In the genomic region with DNA sequence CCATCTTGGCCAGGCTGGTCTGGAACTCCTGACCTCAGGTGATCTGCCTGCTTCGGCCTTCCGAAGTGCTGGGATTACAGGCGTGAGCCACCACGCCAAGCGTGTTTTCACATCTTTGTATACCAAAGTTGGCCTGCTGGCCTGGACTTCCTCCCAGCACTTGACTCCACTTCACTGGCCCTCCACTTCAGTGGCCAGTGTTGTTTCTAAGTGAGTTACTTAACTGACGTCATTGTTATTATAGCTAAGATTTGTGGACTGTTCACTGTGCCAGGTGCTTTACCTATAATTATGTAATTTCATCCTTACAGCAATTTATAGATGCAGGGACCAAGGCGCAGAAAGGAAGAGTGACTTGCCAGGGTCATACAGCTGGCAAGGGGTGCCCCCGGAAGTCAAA, we compare ENCODE assay signal across 17 cellular contexts. TPM values are rescaled to one million over a fixed set of nuclear protein-coding genes. Genes with fewer than 3 reads are reported as not detected.
"Had no signal": no experiment of that assay in that cellular context is flagged by ENCODE, and none has a peak within 500 bp of the region (broad histone marks: within the 10 kb centered on the region; RNA-seq: fewer than 3 reads in every experiment).

No MANE protein-coding gene starts in this region.

- ATAC-seq: activated T-helper 17 cell treated with anti-CD3 and anti-CD28 coated beads, Interleukin-2, amount 50 U/mL, for 72 hours; mucosa of descending colon; naive thymus-derived CD8-positive, alpha-beta T cell; stimulated activated memory B cell treated with anti-CD40 and anti-IgM and Interleukin-4, amounts not matched to agents 10 μg/mL and 1 μg/mL and 100 μg/mL, for 72 hours; T-helper 17 cell had no signal

- H3K4me1 Mint-ChIP-seq: activated B cell treated with CpG ODN at 0.5 μM for 24 hours; activated CD4-positive, alpha-beta T cell treated with anti-CD3 and anti-CD28 coated beads, Interleukin-2, amount 10 ng/mL, durations not matched to agents 24 days and 14 days; activated T-helper 17 cell treated with anti-CD3 and anti-CD28 coated beads, Interleukin-2, amount 50 U/mL, for 72 hours; stimulated activated memory B cell treated with anti-CD40 and anti-IgM and Interleukin-4, amounts not matched to agents 10 μg/mL and 1 μg/mL and 100 μg/mL, for 72 hours had no signal

- H3K27me3 ChIP-seq: neutrophil, right atrium auricular region had no signal

- H3K9me3 ChIP-seq: mucosa of descending colon, neutrophil, right atrium auricular region had no signal

- DNase-seq: activated B cell treated with CpG ODN at 0.5 μM for 24 hours; activated CD4-positive, alpha-beta T cell treated with anti-CD3 and anti-CD28 coated beads, Interleukin-2, amount 10 ng/mL, durations not matched to agents 24 days and 14 days; caudate nucleus; cortex of kidney; effector memory CD4-positive, alpha-beta T cell; erythroblast; hippocampal formation; naive thymus-derived CD8-positive, alpha-beta T cell; T-helper 17 cell had no signal

- H3K4me3 ChIP-seq: mucosa of descending colon, right atrium auricular region, smooth muscle cell had no signal

- H3K4me2 ChIP-seq: smooth muscle cell had no signal

- H3K9me3 Mint-ChIP-seq: activated B cell treated with CpG ODN at 0.5 μM for 24 hours; activated CD4-positive, alpha-beta T cell treated with anti-CD3 and anti-CD28 coated beads, Interleukin-2, amount 10 ng/mL, durations not matched to agents 24 days and 14 days; activated naive CD4-positive, alpha-beta T cell treated with anti-CD3 and anti-CD28 coated beads, Interleukin-2, amount 10 ng/mL, durations not matched to agents 7 days and 5 days; activated T-helper 17 cell treated with anti-CD3 and anti-CD28 coated beads, Interleukin-2, amount 50 U/mL, for 72 hours; naive thymus-derived CD8-positive, alpha-beta T cell; stimulated activated memory B cell treated with anti-CD40 and anti-IgM and Interleukin-4, amounts not matched to agents 10 μg/mL and 1 μg/mL and 100 μg/mL, for 72 hours; type B pancreatic cell had no signal

- H3K36me3 Mint-ChIP-seq: activated naive CD4-positive, alpha-beta T cell treated with anti-CD3 and anti-CD28 coated beads, Interleukin-2, amount 10 ng/mL, durations not matched to agents 7 days and 5 days; naive thymus-derived CD8-positive, alpha-beta T cell; stimulated activated memory B cell treated with anti-CD40 and anti-IgM and Interleukin-4, amounts not matched to agents 10 μg/mL and 1 μg/mL and 100 μg/mL, for 72 hours; type B pancreatic cell had no signal

- H3K4me3 Mint-ChIP-seq: activated B cell treated with CpG ODN at 0.5 μM for 24 hours; activated CD4-positive, alpha-beta T cell treated with anti-CD3 and anti-CD28 coated beads, Interleukin-2, amount 10 ng/mL, durations not matched to agents 24 days and 14 days; activated naive CD4-positive, alpha-beta T cell treated with anti-CD3 and anti-CD28 coated beads, Interleukin-2, amount 10 ng/mL, durations not matched to agents 7 days and 5 days; activated T-helper 17 cell treated with anti-CD3 and anti-CD28 coated beads, Interleukin-2, amount 50 U/mL, for 72 hours; naive thymus-derived CD8-positive, alpha-beta T cell; stimulated activated memory B cell treated with anti-CD40 and anti-IgM and Interleukin-4, amounts not matched to agents 10 μg/mL and 1 μg/mL and 100 μg/mL, for 72 hours; T-helper 17 cell; type B pancreatic cell had no signal

- H3K27ac ChIP-seq: neutrophil, right atrium auricular region had no signal

- H3K36me3 ChIP-seq: right atrium auricular region had no signal

- H3K27ac Mint-ChIP-seq: activated B cell treated with CpG ODN at 0.5 μM for 24 hours; activated CD4-positive, alpha-beta T cell treated with anti-CD3 and anti-CD28 coated beads, Interleukin-2, amount 10 ng/mL, durations not matched to agents 24 days and 14 days; activated naive CD4-positive, alpha-beta T cell treated with anti-CD3 and anti-CD28 coated beads, Interleukin-2, amount 10 ng/mL, durations not matched to agents 7 days and 5 days; activated T-helper 17 cell treated with anti-CD3 and anti-CD28 coated beads, Interleukin-2, amount 50 U/mL, for 72 hours; stimulated activated memory B cell treated with anti-CD40 and anti-IgM and Interleukin-4, amounts not matched to agents 10 μg/mL and 1 μg/mL and 100 μg/mL, for 72 hours; T-helper 17 cell; type B pancreatic cell had no signal

RNA-seq across cellular contexts. Expression of gene HRH1, which starts 52.0 kb away (rescaled TPM):
- total RNA-seq: activated B cell treated with CpG ODN at 0.5 μM for 24 hours; naive thymus-derived CD8-positive, alpha-beta T cell; T-helper 17 cell had no signal
- polyA plus RNA-seq: naive thymus-derived CD8-positive, alpha-beta T cell had no signal
